8 cellular contexts compared by ENCODE assay signal in the genomic region with DNA sequence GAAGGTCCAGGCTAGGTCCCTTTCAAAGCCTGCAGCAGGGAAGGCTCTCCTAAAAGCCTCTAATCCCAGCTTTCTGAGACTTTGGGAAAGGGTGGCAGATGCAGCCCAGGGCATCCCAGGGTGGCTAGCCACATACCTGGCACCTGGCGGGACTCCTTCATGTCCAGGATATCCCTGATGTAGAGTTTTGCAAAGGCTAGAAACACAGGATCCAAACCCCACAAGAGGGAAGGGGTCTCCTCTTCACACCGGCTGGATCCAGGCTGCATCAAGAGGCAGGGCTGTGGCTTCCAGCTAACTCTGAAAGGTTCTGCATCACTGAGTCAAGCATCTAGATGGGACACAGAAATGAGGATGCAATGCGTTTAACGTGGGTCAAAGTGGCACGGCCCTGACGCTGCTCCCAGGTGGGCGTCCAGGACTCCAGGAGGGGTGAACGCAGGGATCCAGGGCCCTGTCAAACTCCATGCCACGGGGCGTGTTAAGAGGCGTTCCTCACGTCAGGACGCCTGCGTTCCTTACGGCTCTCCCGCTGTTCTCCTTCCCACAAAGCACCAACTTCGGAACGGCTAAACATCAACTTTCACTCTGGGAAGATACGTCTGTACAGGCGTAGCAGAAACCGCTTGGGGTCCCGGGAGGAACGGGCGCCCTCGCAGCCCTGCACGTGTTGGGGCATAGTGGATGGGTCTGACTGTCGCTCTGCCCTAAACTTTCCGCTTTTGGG. TPM values are rescaled to one million over a fixed set of nuclear protein-coding genes. Genes with fewer than 3 reads are reported as not detected.
DNase-seq lines count a peak whose midpoint lies in the region; ATAC-seq and TF ChIP-seq lines count a peak whose summit lies in the region.

No MANE protein-coding gene starts in this region.

- H3K4me3 ChIP-seq in Peyer's patch (peak overlapping the region; percentile 60 to 89 (median 82)), choroid plexus epithelial cell (ENCODE audit: low read depth, low read length) (peak overlapping the region; percentile 66), lower leg skin (ENCODE audit: low read depth, poor library complexity, severe bottlenecking) (peak overlapping the region; percentile 51), suprapubic skin (peak overlapping the region; percentile 60)

- H3K9me3 ChIP-seq in Peyer's patch = no peaks in the 10 kb centered on the region
- no peaks in the 10 kb centered on the region for H3K9me3 ChIP-seq in suprapubic skin

- WGBS in lower leg skin, 2 donors = 1 to 2% methylated on average over 14 to 28 of the region's 28 CpGs
- WGBS in suprapubic skin = 1% methylated on average over 21 of the region's 28 CpGs

- intact Hi-C loops in lower leg skin (cut with DNase I; ENCODE audit: low total_unique reads) = no loop called here

- H3K27me3 ChIP-seq in Peyer's patch (no peaks in the 10 kb centered on the region), suprapubic skin (no peaks in the 10 kb centered on the region)

- peak; percentile 49 to 50 for DNase-seq in stimulated activated CD4-positive, alpha-beta T cell treated with anti-CD3 and anti-CD28 coated beads, Interleukin-2, amount 100 ng/mL, for 24 hours
- no peak for DNase-seq in stimulated activated CD4-positive, alpha-beta T cell treated with anti-CD3 and anti-CD28 coated beads, Interleukin-12 subunit alpha, Interleukin-12 subunit beta, amount 100 ng/mL, for 4 hours
- DNase-seq in Peyer's patch (peak in 2 of 3 donors; percentile 42 to 65), choroid plexus epithelial cell (ENCODE audit: low read depth) (peak; percentile 90), lower leg skin (ENCODE audit: low spot score in 2 of 2) (peak; percentile 60 to 93), suprapubic skin (ENCODE audit: low spot score in 2 of 2) (peak; percentile 82 to 85), GM19240 (ENCODE audit: insufficient read length, low spot score) (no peak)

- H3K27ac ChIP-seq in Peyer's patch (peak overlapping the region; percentile 90 to 99 (median 98)), suprapubic skin (peak overlapping the region; percentile 95)

- peak; percentile 2 for ATAC-seq in HG02981 (IDR thresholded peaks at IDR 0.05; ENCODE audit: unreplicated experiment)

- H3K36me3 ChIP-seq in Peyer's patch (no peaks in the 10 kb centered on the region), suprapubic skin (no peaks in the 10 kb centered on the region)

- TF ChIP-seq POLR2A in Peyer's patch (IDR thresholded peaks at IDR 0.05) (no peak), lower leg skin (IDR thresholded peaks at IDR 0.05) (no peak), suprapubic skin (IDR thresholded peaks at IDR 0.05) (no peak)

- no peak for TF ChIP-seq CTCF in Peyer's patch (IDR thresholded peaks at IDR 0.05)
- no peak for TF ChIP-seq CTCF in choroid plexus epithelial cell (conservative IDR thresholded peaks at IDR 0.05; ENCODE audit: low read depth, low read length)
- TF ChIP-seq CTCF in lower leg skin (IDR thresholded peaks at IDR 0.05) = no peak
- no peak for TF ChIP-seq CTCF in suprapubic skin (IDR thresholded peaks at IDR 0.05)

- H3K4me1 ChIP-seq in Peyer's patch (peaks cover 0 to 18% (median 6%) of the 10 kb centered on the region in 4 donors), suprapubic skin (peaks cover 39% of the 10 kb centered on the region)

- no peak for TF ChIP-seq EP300 in suprapubic skin (IDR thresholded peaks at IDR 0.05)

RNA-seq across cellular contexts. Expression of gene STN1, which starts 0.5 kb away (rescaled TPM):
- total RNA-seq in Peyer's patch (10 to 100 TPM in 3 of 4 donors, 1 to 10 TPM in 1; 9.5 to 37.1 (median 18.5) TPM), lower leg skin (10 to 100 TPM; 13.0 to 33.3 (median 18.4) TPM), suprapubic skin (10 to 100 TPM; 13.8 to 24.8 (median 22.9) TPM)

RNA-seq across cellular contexts. Expression of gene SLK, which starts 49.5 kb away (rescaled TPM):
- 10 to 100 TPM; 38.5 to 55.4 (median 52.6) TPM for total RNA-seq in Peyer's patch
- total RNA-seq in lower leg skin = 10 to 100 TPM; 49.2 to 68.6 (median 51.7) TPM
- total RNA-seq in suprapubic skin = 10 to 100 TPM; 38.1 to 81.4 (median 56.3) TPM

Comparison
In these comparisons a context has a peak if more than half of its experiments do, and no peak if none do; other contexts are left out.
1. DNase-seq: peak in stimulated activated CD4-positive, alpha-beta T cell treated with anti-CD3 and anti-CD28 coated beads, Interleukin-2, amount 100 ng/mL, for 24 hours (2 of 2), Peyer's patch (2 of 3), choroid plexus epithelial cell (single experiment), lower leg skin (2 of 2) and suprapubic skin (2 of 2); none in stimulated activated CD4-positive, alpha-beta T cell treated with anti-CD3 and anti-CD28 coated beads, Interleukin-12 subunit alpha, Interleukin-12 subunit beta, amount 100 ng/mL, for 4 hours (single experiment) and GM19240 (single experiment).
2. Peak in every context shown above with its lines, with median percentiles within 50 percentile points of each other: H3K4me3 ChIP-seq.